10 cellular contexts compared by ENCODE assay signal in the genomic region with DNA sequence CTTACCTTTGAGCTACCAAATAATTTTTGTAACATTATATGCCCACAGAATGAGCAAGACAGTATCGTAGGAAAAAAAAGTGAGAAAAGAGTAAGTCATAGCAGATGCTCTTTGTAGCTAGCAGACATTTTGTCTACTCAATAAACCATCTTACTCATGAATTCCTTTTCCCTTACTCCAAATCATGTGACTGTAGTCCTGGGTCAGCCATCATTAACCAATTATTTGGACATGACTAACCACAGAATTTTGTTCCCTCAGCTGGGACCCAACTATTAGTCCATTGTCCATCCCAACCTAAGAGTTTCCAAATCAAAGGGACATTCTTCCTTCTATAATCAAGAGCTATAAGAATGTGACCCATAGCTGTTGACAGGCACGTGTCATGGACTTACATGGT. TPM values are rescaled to one million over a fixed set of nuclear protein-coding genes. Genes with fewer than 3 reads are reported as not detected.
DNase-seq lines count a peak whose midpoint lies in the region; ATAC-seq and TF ChIP-seq lines count a peak whose summit lies in the region.
"Had no signal": no experiment of that assay in that cellular context is flagged by ENCODE, and none has a peak within 500 bp of the region (broad histone marks: within the 10 kb centered on the region; RNA-seq: fewer than 3 reads in every experiment).

No MANE protein-coding gene starts in this region.

- peak overlapping the region; percentile 59 for H3K14ac ChIP-seq in IMR-90 (replicated peaks; ENCODE audit: low read depth, low read length)

- WGBS in IMR-90 (ENCODE audit: extremely low coverage in 2 of 2, insufficient read length in 1 of 2), 2 experiments = no CpG with 5 or more reads among the region's 2 CpGs
- WGBS in ovary, 3 donors = 77 to 81% (median 80%) methylated on average over 2 of the region's 2 CpGs

- no peak for TF ChIP-seq EP300 in ovary (IDR thresholded peaks at IDR 0.05)

- H4K8ac ChIP-seq in IMR-90 (ENCODE audit: low read depth in 2 of 2, low read length in 2 of 2) = no peak overlapping the region

- H3K18ac ChIP-seq in IMR-90 (ENCODE audit: low read depth, low read length) = no peak overlapping the region

- no peaks in the 10 kb centered on the region for H3K27me3 Mint-ChIP-seq in CD4-positive, alpha-beta T cell
- no peaks in the 10 kb centered on the region for H3K27me3 Mint-ChIP-seq in central memory CD8-positive, alpha-beta T cell
- H3K27me3 Mint-ChIP-seq: activated naive CD8-positive, alpha-beta T cell treated with anti-CD3 and anti-CD28 coated beads, Interleukin-2, amount 10 ng/mL, durations not matched to agents 7 days and 5 days had no signal

- DNase-seq in CD4-positive, alpha-beta T cell = no peak
- DNase-seq in IMR-90 (peak; percentile 95), myocyte (ENCODE audit: low read depth) (peak; percentile 74), Peyer's patch (no peak), ovary (no peak)
- no peak for DNase-seq in central memory CD8-positive, alpha-beta T cell (ENCODE audit: low spot score in 2 of 2)
- no peak for DNase-seq in activated CD8-positive, alpha-beta memory T cell treated with anti-CD3 and anti-CD28 coated beads, Interleukin-2, amount 50 U/mL, for 4 hours
- DNase-seq: activated naive CD8-positive, alpha-beta T cell treated with anti-CD3 and anti-CD28 coated beads, Interleukin-2, amount 10 ng/mL, durations not matched to agents 7 days and 5 days; Karpas-422 had no signal

- intact Hi-C loops in CD4-positive, alpha-beta T cell (cut with DNase I, micrococcal nuclease) = no loop called here
- intact Hi-C loops in IMR-90 (cut with micrococcal nuclease) = loop anchor here (1.0 to 2.0 kb wide), 2 partner anchors 9 to 55 kb away; a partner anchor contains a TSS
- intact Hi-C loops in ovary (cut with DNase I) = loop anchor here in 1 of 4 donors (10.0 kb wide), 1 partner anchor 51 kb away; a partner anchor contains a TSS

- no peaks in the 10 kb centered on the region for H3K9me3 ChIP-seq in CD4-positive, alpha-beta T cell (ENCODE audit: control insufficient read depth, low read length)
- no peaks in the 10 kb centered on the region for H3K9me3 ChIP-seq in IMR-90 (ENCODE audit: control insufficient read depth, insufficient read depth, low read length)
- H3K9me3 ChIP-seq in Peyer's patch = no peaks in the 10 kb centered on the region
- no peaks in the 10 kb centered on the region for H3K9me3 ChIP-seq in ovary

- no peak overlapping the region for H2AFZ ChIP-seq in IMR-90 (replicated peaks; ENCODE audit: low read length, poor library complexity)

- peaks cover 9% of the 10 kb centered on the region for H3K36me3 ChIP-seq in IMR-90 (ENCODE audit: control insufficient read depth, insufficient read depth, low read length)
- peaks cover 0 to 5% (median 0%) of the 10 kb centered on the region in 3 donors for H3K36me3 ChIP-seq in Peyer's patch
- H3K36me3 ChIP-seq in ovary = no peaks in the 10 kb centered on the region

- no peak overlapping the region for H3K9ac ChIP-seq in IMR-90 (ENCODE audit: low read depth, low read length)

- POLR2A ChIA-PET in CD4-positive, alpha-beta T cell (lab: Charles Lee) = interaction anchor here (0.6 to 12.3 kb wide), 6 partner anchors 9 to 184 kb away, joined by 3 to 193 read pairs (median 4); a partner anchor contains a TSS
- POLR2A ChIA-PET in IMR-90 (lab: Charles Lee; ENCODE audit: unreplicated experiment) = interaction anchor here (1.0 to 1.2 kb wide), 2 partner anchors 10 to 12 kb away, joined by 3 read pairs; no protein-coding TSS in a partner anchor

- H2BK20ac ChIP-seq in IMR-90 (ENCODE audit: low read depth, low read length) = peak overlapping the region; percentile 53; the same call in 1 of the 2 replicates

- H2BK15ac ChIP-seq in IMR-90 (ENCODE audit: low read depth, low read length) = no peak overlapping the region

- H3K4me3 ChIP-seq in IMR-90 (ENCODE audit: insufficient read depth, low read depth, low read length) (no peak overlapping the region), Peyer's patch (no peak overlapping the region), ovary (no peak overlapping the region)

- H3K27me3 ChIP-seq in CD4-positive, alpha-beta T cell (ENCODE audit: control insufficient read depth, insufficient read depth, low read length) = no peaks in the 10 kb centered on the region
- H3K27me3 ChIP-seq in IMR-90 (ENCODE audit: control insufficient read depth, insufficient read depth, low read length) (no peaks in the 10 kb centered on the region), Peyer's patch (no peaks in the 10 kb centered on the region), ovary (no peaks in the 10 kb centered on the region)

- no TSS peak for BruUV-seq in IMR-90 (replicated peaks; lab: Mats Ljungman, UMichigan)

- H3K9me3 Mint-ChIP-seq in CD4-positive, alpha-beta T cell = no peaks in the 10 kb centered on the region
- no peaks in the 10 kb centered on the region for H3K9me3 Mint-ChIP-seq in central memory CD8-positive, alpha-beta T cell
- H3K9me3 Mint-ChIP-seq: activated naive CD8-positive, alpha-beta T cell treated with anti-CD3 and anti-CD28 coated beads, Interleukin-2, amount 10 ng/mL, durations not matched to agents 7 days and 5 days had no signal

- in situ Hi-C loops in IMR-90 (cut with MboI; ENCODE audit: low sequenced_read_pairs) = no loop called here

- H3K27ac Mint-ChIP-seq in CD4-positive, alpha-beta T cell = peak overlapping the region; percentile 78
- H3K27ac Mint-ChIP-seq in central memory CD8-positive, alpha-beta T cell (ENCODE audit: low read depth) = no peak overlapping the region

- H3K4ac ChIP-seq in IMR-90 (ENCODE audit: low read depth, low read length) = peak overlapping the region; percentile 14; the same call in 1 of the 2 replicates

- peak overlapping the region; percentile 78 for H3K4me3 Mint-ChIP-seq in CD4-positive, alpha-beta T cell
- peak overlapping the region; percentile 64 for H3K4me3 Mint-ChIP-seq in central memory CD8-positive, alpha-beta T cell

- no peak for ATAC-seq in CD4-positive, alpha-beta T cell (ENCODE audit: poor library complexity)
- ATAC-seq in IMR-90 (ENCODE audit: low read depth) (peak; percentile 84), HG02938 (IDR thresholded peaks at IDR 0.05; ENCODE audit: unreplicated experiment) (no peak)
- ATAC-seq in central memory CD8-positive, alpha-beta T cell (replicated peaks; ENCODE audit: extremely low read depth, poor library complexity, severe bottlenecking) = no peak

- H3K4me1 ChIP-seq in IMR-90 (ENCODE audit: control insufficient read depth, insufficient read depth, low read length) (peaks cover 6% of the 10 kb centered on the region; the same call in 1 of the 2 replicates), Peyer's patch (peaks cover 0 to 51% (median 25%) of the 10 kb centered on the region in 4 donors), ovary (ENCODE audit: insufficient read depth) (peaks cover 12% of the 10 kb centered on the region)

- no peak overlapping the region for H4K5ac ChIP-seq in IMR-90 (ENCODE audit: low read depth, low read length)

- CTCF ChIA-PET in CD4-positive, alpha-beta T cell (lab: Charles Lee) = interaction anchor here (4.9 kb wide), 1 partner anchor 12 kb away, joined by 18 read pairs; a partner anchor contains a TSS
- CTCF ChIA-PET in IMR-90 (lab: Yijun Ruan, JAX) = interaction anchor here (0.6 to 1.0 kb wide), 2 partner anchors 195 to 385 kb away, joined by 3 to 4 read pairs; no protein-coding TSS in a partner anchor

- peaks cover 82% of the 10 kb centered on the region for H3K36me3 Mint-ChIP-seq in CD4-positive, alpha-beta T cell (ENCODE audit: low read depth)
- peaks cover 64% of the 10 kb centered on the region for H3K36me3 Mint-ChIP-seq in central memory CD8-positive, alpha-beta T cell (ENCODE audit: insufficient read depth)

- dilution Hi-C loops in IMR-90 (cut with HindIII; ENCODE audit: low sequenced_read_pairs, unreplicated experiment) = no loop called here

- no peak for TF ChIP-seq CTCF in CD4-positive, alpha-beta T cell (IDR thresholded peaks at IDR 0.05)
- no peak for TF ChIP-seq CTCF in IMR-90 (conservative IDR thresholded peaks at IDR 0.05; ENCODE audit: low read depth, low read length)
- TF ChIP-seq CTCF in Peyer's patch (IDR thresholded peaks at IDR 0.05) = no peak
- no peak for TF ChIP-seq CTCF in ovary (IDR thresholded peaks at IDR 0.05)

- peak overlapping the region; percentile 80; the same call in 1 of the 2 replicates for H3K23ac ChIP-seq in IMR-90 (ENCODE audit: low read depth, low read length)

- no peak for TF ChIP-seq RAD21 in IMR-90 (IDR thresholded peaks at IDR 0.05; ENCODE audit: low read length)

- peaks cover 0 to 31% of the 10 kb centered on the region in 2 experiments; a peak in 2 of 4 replicates for H3K79me1 ChIP-seq in IMR-90 (ENCODE audit: low read depth in 1 of 2, low read length in 2 of 2)

- 0 out of 2 replicates have a peak overlapping the region, but pooled peaks have one; percentile 23 for H2AK5ac ChIP-seq in IMR-90 (ENCODE audit: low read depth, low read length)

- TF ChIP-seq POLR2A in IMR-90 (IDR thresholded peaks at IDR 0.05; ENCODE audit: low read depth, low read length) (no peak), Peyer's patch (IDR thresholded peaks at IDR 0.05) (no peak), ovary (IDR thresholded peaks at IDR 0.05) (no peak)

- H2AK9ac ChIP-seq in IMR-90 (replicated peaks; ENCODE audit: low read depth, low read length, poor library complexity) = no peak overlapping the region

- H3K9me1 ChIP-seq in IMR-90 (ENCODE audit: insufficient read depth, low read length) = peaks cover 12% of the 10 kb centered on the region

- H4K20me1 ChIP-seq in IMR-90 (ENCODE audit: insufficient read depth, low read length) = peaks cover 97% of the 10 kb centered on the region

- H4K91ac ChIP-seq in IMR-90 (ENCODE audit: insufficient read depth, low read depth, low read length) = peak overlapping the region; percentile 20; the same call in 1 of the 2 replicates

- H3K4me2 ChIP-seq in IMR-90 (ENCODE audit: low read depth, low read length) = peak overlapping the region; percentile 79; the same call in 1 of the 2 replicates

- H2BK5ac ChIP-seq in IMR-90 (ENCODE audit: low read depth, low read length, poor library complexity, severe bottlenecking) = peak overlapping the region; percentile 73

- no peak overlapping the region for H3K56ac ChIP-seq in IMR-90 (ENCODE audit: extremely low read depth, insufficient read depth, low read length)

- H3K4me1 Mint-ChIP-seq in CD4-positive, alpha-beta T cell (ENCODE audit: low read depth) = peaks cover 92% of the 10 kb centered on the region
- H3K4me1 Mint-ChIP-seq in central memory CD8-positive, alpha-beta T cell = peaks cover 85% of the 10 kb centered on the region

- peak overlapping the region; percentile 25; the same call in 1 of the 2 replicates for H2BK120ac ChIP-seq in IMR-90 (ENCODE audit: low read depth, low read length)

- H3K27ac ChIP-seq in CD4-positive, alpha-beta T cell (ENCODE audit: low read depth, low read length) = no peak overlapping the region
- H3K27ac ChIP-seq in IMR-90 (ENCODE audit: insufficient read depth, low read length) (peak overlapping the region; percentile 31; the same call in 1 of the 2 replicates), Peyer's patch (no peak overlapping the region), ovary (no peak overlapping the region)

RNA-seq across cellular contexts. Expression of a gene that starts 11.4 kb away (rescaled TPM):
- 100 to 1,000 TPM; 659 to 719 TPM for total RNA-seq in CD4-positive, alpha-beta T cell
- 387 and 407 TPM in 2 replicates for total RNA-seq in IMR-90 (2012; rRNA removed)
- polyA plus RNA-seq in IMR-90 (2012; rRNA removed) = 233 and 259 TPM in 2 replicates
- 127 and 219 TPM in 2 replicates for polyA plus RNA-seq in IMR-90 (2012; cell fraction: cytosol; rRNA removed)
- 170 and 331 TPM in 2 replicates for polyA plus RNA-seq in IMR-90 (2012; cell fraction: nucleus; rRNA removed; ENCODE audit: low replicate concordance)
- 447 and 572 TPM in 2 replicates for total RNA-seq in myocyte
- 240 TPM for polyA plus RNA-seq in myocyte (2012)
- total RNA-seq in Peyer's patch = 100 to 1,000 TPM; 240 to 373 (median 308) TPM
- total RNA-seq in ovary = 100 to 1,000 TPM; 211 to 336 (median 258) TPM
- 100 to 1,000 TPM; 163 to 347 TPM for polyA plus RNA-seq in ovary

RNA-seq across cellular contexts. Expression of a gene that starts 52.8 kb away (rescaled TPM):
- 10 to 100 TPM; 12.8 to 13.7 TPM for total RNA-seq in CD4-positive, alpha-beta T cell
- total RNA-seq in IMR-90 (2012; rRNA removed) (7.0 and 21.1 TPM in 2 replicates), myocyte (39.0 and 39.5 TPM in 2 replicates), Peyer's patch (10 to 100 TPM in 2 of 4 donors, 1 to 10 TPM in 2; 5.0 to 21.4 (median 9.3) TPM), ovary (10 to 100 TPM in 6 of 7 donors, 1 to 10 TPM in 1; 7.9 to 22.7 (median 19.1) TPM)
- polyA plus RNA-seq in IMR-90 (2012; rRNA removed) (14.3 and 14.4 TPM in 2 replicates), ovary (10 to 100 TPM; 13.6 to 27.1 TPM)
- polyA plus RNA-seq in IMR-90 (2012; cell fraction: cytosol; rRNA removed) = 5.4 and 6.6 TPM in 2 replicates
- polyA plus RNA-seq in IMR-90 (2012; cell fraction: nucleus; rRNA removed; ENCODE audit: low replicate concordance) = 0.89 and 3.2 TPM in 2 replicates
- polyA plus RNA-seq in myocyte (2012) = 30.1 TPM

RNA-seq across cellular contexts. Expression of a gene that starts 55.2 kb away (rescaled TPM):
- total RNA-seq in CD4-positive, alpha-beta T cell = 10 to 100 TPM; 16.9 to 18.2 TPM
- total RNA-seq in IMR-90 (2012; rRNA removed) = 17.2 and 18.3 TPM in 2 replicates
- 10.4 and 11.5 TPM in 2 replicates for polyA plus RNA-seq in IMR-90 (2012; rRNA removed)
- 11.9 and 12.5 TPM in 2 replicates for polyA plus RNA-seq in IMR-90 (2012; cell fraction: cytosol; rRNA removed)
- 6.9 and 28.1 TPM in 2 replicates for polyA plus RNA-seq in IMR-90 (2012; cell fraction: nucleus; rRNA removed; ENCODE audit: low replicate concordance)
- 35.3 and 44.5 TPM in 2 replicates for total RNA-seq in myocyte
- 31.0 TPM for polyA plus RNA-seq in myocyte (2012)
- 10 to 100 TPM; 23.3 to 54.5 (median 33.6) TPM for total RNA-seq in Peyer's patch
- total RNA-seq in ovary = 10 to 100 TPM; 21.9 to 30.1 (median 24.5) TPM
- 10 to 100 TPM; 15.6 to 32.7 TPM for polyA plus RNA-seq in ovary

Comparison
In these comparisons a context has a peak if more than half of its experiments do, and no peak if none do; other contexts are left out.
1. DNase-seq: peak in IMR-90 (single experiment) and myocyte (single experiment); none in CD4-positive, alpha-beta T cell (0 of 10), central memory CD8-positive, alpha-beta T cell (0 of 2), Peyer's patch (0 of 3), activated CD8-positive, alpha-beta memory T cell treated with anti-CD3 and anti-CD28 coated beads, Interleukin-2, amount 50 U/mL, for 4 hours (single experiment) and ovary (0 of 5).